ENCODE assay signal across 15 cellular contexts in genomic region chr10:61986357-61986756, GRCh38.
DNase-seq lines count a peak whose midpoint lies in the region; ATAC-seq and TF ChIP-seq lines count a peak whose summit lies in the region.
"Had no signal": no experiment of that assay in that cellular context is flagged by ENCODE, and none has a peak within 500 bp of the region (broad histone marks: within the 10 kb centered on the region; RNA-seq: fewer than 3 reads in every experiment).

No MANE protein-coding gene starts in this region.

- ATAC-seq in Panc1 = no peak
- no peak for ATAC-seq in gastroesophageal sphincter
- no peak for ATAC-seq in stimulated activated effector memory CD8-positive, alpha-beta T cell treated with anti-CD3 and anti-CD28 coated beads, Interleukin-12 subunit alpha, Interleukin-12 subunit beta, amount 100 ng/mL, for 72 hours
- ATAC-seq in GM21423 (IDR thresholded peaks at IDR 0.05; ENCODE audit: unreplicated experiment) = no peak
- ATAC-seq: A549, left lobe of liver had no signal

- H3K36me3 ChIP-seq in Panc1 (ENCODE audit: control insufficient read depth, insufficient read depth, low read length) (no peaks in the 10 kb centered on the region), gastroesophageal sphincter (no peaks in the 10 kb centered on the region)
- H3K36me3 ChIP-seq in effector memory CD4-positive, alpha-beta T cell (ENCODE audit: control insufficient read depth, insufficient read depth, low read length) = no peaks in the 10 kb centered on the region

- peaks cover 61% of the 10 kb centered on the region for H3K36me3 Mint-ChIP-seq in activated CD4-positive, alpha-beta T cell treated with anti-CD3 and anti-CD28 coated beads, Interleukin-2, amount 10 ng/mL, durations not matched to agents 24 days and 14 days (ENCODE audit: low read depth)
- peaks cover 52% of the 10 kb centered on the region for H3K36me3 Mint-ChIP-seq in stimulated activated effector memory CD8-positive, alpha-beta T cell treated with anti-CD3 and anti-CD28 coated beads, Interleukin-12 subunit alpha, Interleukin-12 subunit beta, amount 100 ng/mL, for 72 hours

- TF ChIP-seq CTCF in Panc1 (IDR thresholded peaks at IDR 0.05) = no peak
- TF ChIP-seq CTCF in gastroesophageal sphincter (IDR thresholded peaks at IDR 0.05) = no peak

- DNase-seq in activated CD4-positive, alpha-beta T cell treated with anti-CD3 and anti-CD28 coated beads, Interleukin-2, amount 10 ng/mL, durations not matched to agents 24 days and 14 days = no peak
- DNase-seq in activated CD4-positive, alpha-beta T cell treated with anti-CD3 and anti-CD28 coated beads for 4 hours = no peak
- no peak for DNase-seq in Panc1 (ENCODE audit: low read depth, low spot score)
- DNase-seq in stimulated activated effector memory CD8-positive, alpha-beta T cell treated with anti-CD3 and anti-CD28 coated beads, Interleukin-12 subunit alpha, Interleukin-12 subunit beta, amount 100 ng/mL, for 72 hours (ENCODE audit: low spot score in 2 of 2) = no peak
- no peak for DNase-seq in effector memory CD4-positive, alpha-beta T cell
- DNase-seq in NCI-H1930 (lab: John Stamatoyannopoulos, UW) = no peak
- DNase-seq: activated CD8-positive, alpha-beta memory T cell treated with anti-CD3 and anti-CD28 coated beads, Interleukin-2, amount 50 U/mL, for 4 hours; NCI-H1417; NCI-H510A; nephron progenitor cell had no signal

- peaks cover 35% of the 10 kb centered on the region for H3K4me1 ChIP-seq in Panc1 (ENCODE audit: control insufficient read depth, insufficient read depth, low read length)
- H3K4me1 ChIP-seq in gastroesophageal sphincter = peaks cover 9 to 44% (median 12%) of the 10 kb centered on the region in 3 donors
- peaks cover 9% of the 10 kb centered on the region for H3K4me1 ChIP-seq in effector memory CD4-positive, alpha-beta T cell (ENCODE audit: control insufficient read depth, insufficient read depth, low read length, poor library complexity, severe bottlenecking)
- H3K4me1 ChIP-seq: A549 had no signal

- H3K9me3 ChIP-seq in Panc1 (ENCODE audit: control insufficient read depth, insufficient read depth, low read depth, low read length) (no peaks in the 10 kb centered on the region), gastroesophageal sphincter (no peaks in the 10 kb centered on the region)
- H3K9me3 ChIP-seq in effector memory CD4-positive, alpha-beta T cell (ENCODE audit: control insufficient read depth, low read length) = no peaks in the 10 kb centered on the region
- H3K9me3 ChIP-seq: A549 had no signal

- H3K27ac ChIP-seq in Panc1 (ENCODE audit: low read length) (peak overlapping the region; percentile 29), gastroesophageal sphincter (peak overlapping the region; percentile 69 to 84 (median 78))
- H3K27ac ChIP-seq in effector memory CD4-positive, alpha-beta T cell (ENCODE audit: insufficient read depth, low read length, poor library complexity, severe bottlenecking) = no peak overlapping the region
- H3K27ac ChIP-seq: A549, RWPE1 had no signal

- peaks cover 3% of the 10 kb centered on the region for H3K9me3 Mint-ChIP-seq in activated CD4-positive, alpha-beta T cell treated with anti-CD3 and anti-CD28 coated beads, Interleukin-2, amount 10 ng/mL, durations not matched to agents 24 days and 14 days
- H3K9me3 Mint-ChIP-seq in stimulated activated effector memory CD8-positive, alpha-beta T cell treated with anti-CD3 and anti-CD28 coated beads, Interleukin-12 subunit alpha, Interleukin-12 subunit beta, amount 100 ng/mL, for 72 hours = no peaks in the 10 kb centered on the region
- H3K9me3 Mint-ChIP-seq: nephron progenitor cell had no signal

- POLR2A ChIA-PET in Panc1 (lab: Charles Lee) = no interaction called here

- H3K4me3 ChIP-seq in Panc1 (ENCODE audit: low read depth in 2 of 2, low read length in 2 of 2) (no peak overlapping the region), gastroesophageal sphincter (no peak overlapping the region)
- no peak overlapping the region for H3K4me3 ChIP-seq in effector memory CD4-positive, alpha-beta T cell (ENCODE audit: insufficient read depth, low read depth, low read length, poor library complexity, severe bottlenecking)
- H3K4me3 ChIP-seq: A549 had no signal

- intact Hi-C loops in activated CD4-positive, alpha-beta T cell treated with anti-CD3 and anti-CD28 coated beads, Interleukin-2, amount 10 ng/mL, durations not matched to agents 24 days and 14 days (cut with micrococcal nuclease) = loop anchor here (5.0 to 10.0 kb wide), 2 partner anchors 234 to 1278 kb away; no protein-coding TSS in a partner anchor
- intact Hi-C loops in Panc1 (cut with micrococcal nuclease; ENCODE audit: unreplicated experiment) = no loop called here

- H3K4me1 Mint-ChIP-seq in activated CD4-positive, alpha-beta T cell treated with anti-CD3 and anti-CD28 coated beads, Interleukin-2, amount 10 ng/mL, durations not matched to agents 24 days and 14 days = peaks cover 70% of the 10 kb centered on the region
- peaks cover 65% of the 10 kb centered on the region for H3K4me1 Mint-ChIP-seq in stimulated activated effector memory CD8-positive, alpha-beta T cell treated with anti-CD3 and anti-CD28 coated beads, Interleukin-12 subunit alpha, Interleukin-12 subunit beta, amount 100 ng/mL, for 72 hours
- H3K4me1 Mint-ChIP-seq: nephron progenitor cell had no signal

- CTCF ChIA-PET in Panc1 (lab: Charles Lee) = no interaction called here

- in situ Hi-C loops in Panc1 (cut with HindIII; ENCODE audit: low pct_unique_long_range_greater_than_20kb, low sequenced_read_pairs) = no loop called here

- H3K27ac Mint-ChIP-seq in activated CD4-positive, alpha-beta T cell treated with anti-CD3 and anti-CD28 coated beads, Interleukin-2, amount 10 ng/mL, durations not matched to agents 24 days and 14 days = peak overlapping the region; percentile 96
- H3K27ac Mint-ChIP-seq in stimulated activated effector memory CD8-positive, alpha-beta T cell treated with anti-CD3 and anti-CD28 coated beads, Interleukin-12 subunit alpha, Interleukin-12 subunit beta, amount 100 ng/mL, for 72 hours = peak overlapping the region; percentile 95
- H3K27ac Mint-ChIP-seq: nephron progenitor cell had no signal

- H3K27me3 ChIP-seq in Panc1 (ENCODE audit: control insufficient read depth, insufficient read depth, low read length) (no peaks in the 10 kb centered on the region), gastroesophageal sphincter (no peaks in the 10 kb centered on the region)
- H3K27me3 ChIP-seq in effector memory CD4-positive, alpha-beta T cell (replicated peaks; ENCODE audit: control insufficient read depth, insufficient read depth, low read length, poor library complexity, severe bottlenecking) = no peaks in the 10 kb centered on the region

- TF ChIP-seq EP300 in gastroesophageal sphincter (IDR thresholded peaks at IDR 0.05) = no peak

- H3K4me3 Mint-ChIP-seq in activated CD4-positive, alpha-beta T cell treated with anti-CD3 and anti-CD28 coated beads, Interleukin-2, amount 10 ng/mL, durations not matched to agents 24 days and 14 days = peak overlapping the region; percentile 51
- peak overlapping the region; percentile 54 for H3K4me3 Mint-ChIP-seq in stimulated activated effector memory CD8-positive, alpha-beta T cell treated with anti-CD3 and anti-CD28 coated beads, Interleukin-12 subunit alpha, Interleukin-12 subunit beta, amount 100 ng/mL, for 72 hours
- H3K4me3 Mint-ChIP-seq: nephron progenitor cell had no signal

- WGBS in gastroesophageal sphincter (ENCODE audit: low coverage in 1 of 2), 2 donors = 75 to 95% methylated on average over 2 to 3 of the region's 3 CpGs

- no peak for TF ChIP-seq POLR2A in gastroesophageal sphincter (IDR thresholded peaks at IDR 0.05)

- no TSS peak for BruUV-seq in Panc1 (replicated peaks; lab: Mats Ljungman, UMichigan)

- H3K27me3 Mint-ChIP-seq in activated CD4-positive, alpha-beta T cell treated with anti-CD3 and anti-CD28 coated beads, Interleukin-2, amount 10 ng/mL, durations not matched to agents 24 days and 14 days = no peaks in the 10 kb centered on the region
